1 cellular context compared by ENCODE assay signal in the genomic region with DNA sequence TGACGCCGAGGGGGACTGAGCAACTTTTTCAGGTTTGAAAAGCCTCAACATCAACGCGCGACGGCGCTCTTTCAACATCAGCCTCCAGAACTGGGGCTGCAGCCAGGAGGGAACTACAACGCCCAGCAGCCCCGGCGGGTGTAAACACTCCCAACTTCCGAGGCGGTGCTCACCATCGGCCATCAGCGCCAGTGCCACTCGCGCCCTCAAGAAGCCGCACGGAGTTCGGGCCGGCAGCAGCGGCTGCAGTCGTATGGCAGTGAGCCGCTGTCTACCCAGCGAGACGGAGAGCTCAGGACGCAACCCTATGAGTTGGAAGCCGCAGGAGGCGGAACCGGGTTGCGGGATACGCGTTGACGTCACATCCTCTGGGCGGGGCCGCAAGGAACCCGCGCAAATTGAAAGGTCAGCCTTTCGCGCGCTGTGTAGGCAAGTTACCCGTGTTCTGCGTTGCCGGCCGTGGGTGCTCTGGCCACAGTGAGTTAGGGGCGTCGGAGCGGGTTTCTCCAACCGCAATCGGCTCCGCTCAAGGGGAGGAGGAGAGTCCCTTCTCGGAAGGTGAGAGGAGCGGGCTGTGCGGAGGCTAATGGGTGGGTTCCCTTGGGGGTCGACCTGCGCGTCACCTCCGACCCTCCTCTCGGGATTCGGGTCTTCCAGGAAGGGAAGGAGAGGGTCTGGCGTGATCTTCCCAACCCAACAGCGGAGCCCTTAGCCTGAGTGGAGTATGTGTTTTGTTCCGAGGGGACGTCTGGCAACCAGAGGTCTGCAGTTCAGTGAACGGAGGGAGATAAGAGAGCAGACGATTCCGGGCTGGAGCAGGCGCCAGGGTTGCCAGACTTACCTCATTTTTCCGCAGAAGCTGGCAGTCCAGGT.
TF ChIP-seq lines count a peak whose summit lies in the region.

A gene (plus strand): TSS at position 409 of the 873 bp plus-strand sequence. CDS start 2,222 bp downstream, outside the sequence.

TF ChIP-seq in GM12878, 131 proteins besides CTCF, POLR2A, EP300 and RAD21 (continued from another document and continues in another):
- peak; percentile 49; the same call in 1 of the 2 replicates for TF ChIP-seq ASH2L (IDR thresholded peaks at IDR 0.05; ENCODE audit: borderline replicate concordance, low read depth)
- no peak for TF ChIP-seq NFXL1 (IDR thresholded peaks at IDR 0.05; ENCODE audit: borderline replicate concordance)
- peak; percentile 86 for TF ChIP-seq SIX5 (IDR thresholded peaks at IDR 0.05; ENCODE audit: low read depth, low read length, severe bottlenecking)
- TF ChIP-seq CREB1 (IDR thresholded peaks at IDR 0.05; ENCODE audit: low read depth) = peak; percentile 96
- no peak for TF ChIP-seq POLR2AphosphoS2 (IDR thresholded peaks at IDR 0.05; ENCODE audit: low read depth, low read length)
- peak; percentile 45 for TF ChIP-seq NR2C1 (IDR thresholded peaks at IDR 0.05)
- TF ChIP-seq RAD51 (IDR thresholded peaks at IDR 0.05) = no peak
- peak; percentile 70 for TF ChIP-seq SREBF1 (IDR thresholded peaks at IDR 0.05; ENCODE audit: low read length)
- TF ChIP-seq GATAD2B (conservative IDR thresholded peaks at IDR 0.05; ENCODE audit: low read depth) = peak; percentile 75
- TF ChIP-seq, protein P1, sequence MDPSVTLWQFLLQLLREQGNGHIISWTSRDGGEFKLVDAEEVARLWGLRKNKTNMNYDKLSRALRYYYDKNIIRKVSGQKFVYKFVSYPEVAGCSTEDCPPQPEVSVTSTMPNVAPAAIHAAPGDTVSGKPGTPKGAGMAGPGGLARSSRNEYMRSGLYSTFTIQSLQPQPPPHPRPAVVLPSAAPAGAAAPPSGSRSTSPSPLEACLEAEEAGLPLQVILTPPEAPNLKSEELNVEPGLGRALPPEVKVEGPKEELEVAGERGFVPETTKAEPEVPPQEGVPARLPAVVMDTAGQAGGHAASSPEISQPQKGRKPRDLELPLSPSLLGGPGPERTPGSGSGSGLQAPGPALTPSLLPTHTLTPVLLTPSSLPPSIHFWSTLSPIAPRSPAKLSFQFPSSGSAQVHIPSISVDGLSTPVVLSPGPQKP (IDR thresholded peaks at IDR 0.05; ENCODE audit: low read depth, low read length) = no peak
- peak; percentile 92 for TF ChIP-seq GABPA (IDR thresholded peaks at IDR 0.05; ENCODE audit: low read depth)
- TF ChIP-seq, protein P2, sequence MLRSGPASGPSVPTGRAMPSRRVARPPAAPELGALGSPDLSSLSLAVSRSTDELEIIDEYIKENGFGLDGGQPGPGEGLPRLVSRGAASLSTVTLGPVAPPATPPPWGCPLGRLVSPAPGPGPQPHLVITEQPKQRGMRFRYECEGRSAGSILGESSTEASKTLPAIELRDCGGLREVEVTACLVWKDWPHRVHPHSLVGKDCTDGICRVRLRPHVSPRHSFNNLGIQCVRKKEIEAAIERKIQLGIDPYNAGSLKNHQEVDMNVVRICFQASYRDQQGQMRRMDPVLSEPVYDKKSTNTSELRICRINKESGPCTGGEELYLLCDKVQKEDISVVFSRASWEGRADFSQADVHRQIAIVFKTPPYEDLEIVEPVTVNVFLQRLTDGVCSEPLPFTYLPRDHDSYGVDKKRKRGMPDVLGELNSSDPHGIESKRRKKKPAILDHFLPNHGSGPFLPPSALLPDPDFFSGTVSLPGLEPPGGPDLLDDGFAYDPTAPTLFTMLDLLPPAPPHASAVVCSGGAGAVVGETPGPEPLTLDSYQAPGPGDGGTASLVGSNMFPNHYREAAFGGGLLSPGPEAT (IDR thresholded peaks at IDR 0.05; ENCODE audit: low read depth) = peak; percentile 67; the same call in 1 of the 2 replicates
- TF ChIP-seq, protein P3, sequence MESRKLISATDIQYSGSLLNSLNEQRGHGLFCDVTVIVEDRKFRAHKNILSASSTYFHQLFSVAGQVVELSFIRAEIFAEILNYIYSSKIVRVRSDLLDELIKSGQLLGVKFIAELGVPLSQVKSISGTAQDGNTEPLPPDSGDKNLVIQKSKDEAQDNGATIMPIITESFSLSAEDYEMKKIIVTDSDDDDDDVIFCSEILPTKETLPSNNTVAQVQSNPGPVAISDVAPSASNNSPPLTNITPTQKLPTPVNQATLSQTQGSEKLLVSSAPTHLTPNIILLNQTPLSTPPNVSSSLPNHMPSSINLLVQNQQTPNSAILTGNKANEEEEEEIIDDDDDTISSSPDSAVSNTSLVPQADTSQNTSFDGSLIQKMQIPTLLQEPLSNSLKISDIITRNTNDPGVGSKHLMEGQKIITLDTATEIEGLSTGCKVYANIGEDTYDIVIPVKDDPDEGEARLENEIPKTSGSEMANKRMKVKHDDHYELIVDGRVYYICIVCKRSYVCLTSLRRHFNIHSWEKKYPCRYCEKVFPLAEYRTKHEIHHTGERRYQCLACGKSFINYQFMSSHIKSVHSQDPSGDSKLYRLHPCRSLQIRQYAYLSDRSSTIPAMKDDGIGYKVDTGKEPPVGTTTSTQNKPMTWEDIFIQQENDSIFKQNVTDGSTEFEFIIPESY (IDR thresholded peaks at IDR 0.05) = no peak
- TF ChIP-seq NFYA (IDR thresholded peaks at IDR 0.05; ENCODE audit: borderline replicate concordance, low read depth, low read length) = no peak
- TF ChIP-seq TCF3 (IDR thresholded peaks at IDR 0.05; ENCODE audit: borderline replicate concordance, insufficient read depth, low read depth, low read length) = 0 out of 2 replicates have a peak, but pooled peaks have one; percentile 37
- TF ChIP-seq ZNF207 (IDR thresholded peaks at IDR 0.05; ENCODE audit: borderline replicate concordance) = peak; percentile 75
- no peak for TF ChIP-seq RCOR1 (conservative IDR thresholded peaks at IDR 0.05; ENCODE audit: low read depth, low read length)
- TF ChIP-seq, protein P4, sequence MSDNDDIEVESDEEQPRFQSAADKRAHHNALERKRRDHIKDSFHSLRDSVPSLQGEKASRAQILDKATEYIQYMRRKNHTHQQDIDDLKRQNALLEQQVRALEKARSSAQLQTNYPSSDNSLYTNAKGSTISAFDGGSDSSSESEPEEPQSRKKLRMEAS (IDR thresholded peaks at IDR 0.05; ENCODE audit: low read depth, low read length) = peak; percentile 91
- TF ChIP-seq SRF (IDR thresholded peaks at IDR 0.05; ENCODE audit: low read depth in 2 of 2, low read length in 2 of 2) = peak in 1 of 2 experiments; percentile 62; a peak in 1 of 4 replicates
- TF ChIP-seq, protein P5, sequence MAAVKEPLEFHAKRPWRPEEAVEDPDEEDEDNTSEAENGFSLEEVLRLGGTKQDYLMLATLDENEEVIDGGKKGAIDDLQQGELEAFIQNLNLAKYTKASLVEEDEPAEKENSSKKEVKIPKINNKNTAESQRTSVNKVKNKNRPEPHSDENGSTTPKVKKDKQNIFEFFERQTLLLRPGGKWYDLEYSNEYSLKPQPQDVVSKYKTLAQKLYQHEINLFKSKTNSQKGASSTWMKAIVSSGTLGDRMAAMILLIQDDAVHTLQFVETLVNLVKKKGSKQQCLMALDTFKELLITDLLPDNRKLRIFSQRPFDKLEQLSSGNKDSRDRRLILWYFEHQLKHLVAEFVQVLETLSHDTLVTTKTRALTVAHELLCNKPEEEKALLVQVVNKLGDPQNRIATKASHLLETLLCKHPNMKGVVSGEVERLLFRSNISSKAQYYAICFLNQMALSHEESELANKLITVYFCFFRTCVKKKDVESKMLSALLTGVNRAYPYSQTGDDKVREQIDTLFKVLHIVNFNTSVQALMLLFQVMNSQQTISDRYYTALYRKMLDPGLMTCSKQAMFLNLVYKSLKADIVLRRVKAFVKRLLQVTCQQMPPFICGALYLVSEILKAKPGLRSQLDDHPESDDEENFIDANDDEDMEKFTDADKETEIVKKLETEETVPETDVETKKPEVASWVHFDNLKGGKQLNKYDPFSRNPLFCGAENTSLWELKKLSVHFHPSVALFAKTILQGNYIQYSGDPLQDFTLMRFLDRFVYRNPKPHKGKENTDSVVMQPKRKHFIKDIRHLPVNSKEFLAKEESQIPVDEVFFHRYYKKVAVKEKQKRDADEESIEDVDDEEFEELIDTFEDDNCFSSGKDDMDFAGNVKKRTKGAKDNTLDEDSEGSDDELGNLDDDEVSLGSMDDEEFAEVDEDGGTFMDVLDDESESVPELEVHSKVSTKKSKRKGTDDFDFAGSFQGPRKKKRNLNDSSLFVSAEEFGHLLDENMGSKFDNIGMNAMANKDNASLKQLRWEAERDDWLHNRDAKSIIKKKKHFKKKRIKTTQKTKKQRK (IDR thresholded peaks at IDR 0.05; ENCODE audit: low read depth, low read length) = no peak
- no peak for TF ChIP-seq ETV6 (conservative IDR thresholded peaks at IDR 0.05 in 1 of 2, IDR thresholded peaks at IDR 0.05 in 1 of 2; ENCODE audit: borderline replicate concordance in 1 of 2, low read depth in 1 of 2)
- TF ChIP-seq, protein P6, sequence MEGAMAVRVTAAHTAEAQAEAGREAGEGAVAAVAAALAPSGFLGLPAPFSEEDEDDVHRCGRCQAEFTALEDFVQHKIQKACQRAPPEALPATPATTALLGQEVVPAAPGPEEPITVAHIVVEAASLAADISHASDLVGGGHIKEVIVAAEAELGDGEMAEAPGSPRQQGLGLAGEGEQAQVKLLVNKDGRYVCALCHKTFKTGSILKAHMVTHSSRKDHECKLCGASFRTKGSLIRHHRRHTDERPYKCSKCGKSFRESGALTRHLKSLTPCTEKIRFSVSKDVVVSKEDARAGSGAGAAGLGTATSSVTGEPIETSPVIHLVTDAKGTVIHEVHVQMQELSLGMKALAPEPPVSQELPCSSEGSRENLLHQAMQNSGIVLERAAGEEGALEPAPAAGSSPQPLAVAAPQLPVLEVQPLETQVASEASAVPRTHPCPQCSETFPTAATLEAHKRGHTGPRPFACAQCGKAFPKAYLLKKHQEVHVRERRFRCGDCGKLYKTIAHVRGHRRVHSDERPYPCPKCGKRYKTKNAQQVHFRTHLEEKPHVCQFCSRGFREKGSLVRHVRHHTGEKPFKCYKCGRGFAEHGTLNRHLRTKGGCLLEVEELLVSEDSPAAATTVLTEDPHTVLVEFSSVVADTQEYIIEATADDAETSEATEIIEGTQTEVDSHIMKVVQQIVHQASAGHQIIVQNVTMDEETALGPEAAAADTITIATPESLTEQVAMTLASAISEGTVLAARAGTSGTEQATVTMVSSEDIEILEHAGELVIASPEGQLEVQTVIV (IDR thresholded peaks at IDR 0.05; ENCODE audit: borderline replicate concordance, partially characterized antibody) = peak; percentile 71
- TF ChIP-seq ZBED1 (IDR thresholded peaks at IDR 0.05; ENCODE audit: borderline replicate concordance) = no peak
- TF ChIP-seq RELA (IDR thresholded peaks at IDR 0.05; ENCODE audit: borderline replicate concordance, partially characterized antibody) = peak; percentile 75
- TF ChIP-seq MTA2 (IDR thresholded peaks at IDR 0.05; ENCODE audit: low read depth) = no peak
- peak; percentile 100 for TF ChIP-seq SIN3A (IDR thresholded peaks at IDR 0.05; ENCODE audit: low read depth, low read length)
- peak; percentile 98; the same call in 1 of the 2 replicates for TF ChIP-seq RB1 (IDR thresholded peaks at IDR 0.05; ENCODE audit: borderline replicate concordance)
- TF ChIP-seq, protein P7, sequence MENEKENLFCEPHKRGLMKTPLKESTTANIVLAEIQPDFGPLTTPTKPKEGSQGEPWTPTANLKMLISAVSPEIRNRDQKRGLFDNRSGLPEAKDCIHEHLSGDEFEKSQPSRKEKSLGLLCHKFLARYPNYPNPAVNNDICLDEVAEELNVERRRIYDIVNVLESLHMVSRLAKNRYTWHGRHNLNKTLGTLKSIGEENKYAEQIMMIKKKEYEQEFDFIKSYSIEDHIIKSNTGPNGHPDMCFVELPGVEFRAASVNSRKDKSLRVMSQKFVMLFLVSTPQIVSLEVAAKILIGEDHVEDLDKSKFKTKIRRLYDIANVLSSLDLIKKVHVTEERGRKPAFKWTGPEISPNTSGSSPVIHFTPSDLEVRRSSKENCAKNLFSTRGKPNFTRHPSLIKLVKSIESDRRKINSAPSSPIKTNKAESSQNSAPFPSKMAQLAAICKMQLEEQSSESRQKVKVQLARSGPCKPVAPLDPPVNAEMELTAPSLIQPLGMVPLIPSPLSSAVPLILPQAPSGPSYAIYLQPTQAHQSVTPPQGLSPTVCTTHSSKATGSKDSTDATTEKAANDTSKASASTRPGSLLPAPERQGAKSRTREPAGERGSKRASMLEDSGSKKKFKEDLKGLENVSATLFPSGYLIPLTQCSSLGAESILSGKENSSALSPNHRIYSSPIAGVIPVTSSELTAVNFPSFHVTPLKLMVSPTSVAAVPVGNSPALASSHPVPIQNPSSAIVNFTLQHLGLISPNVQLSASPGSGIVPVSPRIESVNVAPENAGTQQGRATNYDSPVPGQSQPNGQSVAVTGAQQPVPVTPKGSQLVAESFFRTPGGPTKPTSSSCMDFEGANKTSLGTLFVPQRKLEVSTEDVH (IDR thresholded peaks at IDR 0.05; ENCODE audit: low read depth, partially characterized antibody) = peak; percentile 97
- TF ChIP-seq EGR1 (IDR thresholded peaks at IDR 0.05; ENCODE audit: borderline replicate concordance in 1 of 2, low read depth in 2 of 2, low read length in 2 of 2) = peak in 1 of 2 experiments; percentile 81; a peak in 1 of 3 replicates
- peak; percentile 53 for TF ChIP-seq FOXK2 (IDR thresholded peaks at IDR 0.05)
- no peak for TF ChIP-seq MYB (IDR thresholded peaks at IDR 0.05; ENCODE audit: borderline replicate concordance, low read depth, low read length)
- TF ChIP-seq SMAD1 (IDR thresholded peaks at IDR 0.05; ENCODE audit: low read depth, partially characterized antibody) = no peak
- no peak; the same call in 1 of the 2 replicates for TF ChIP-seq TCF12 (IDR thresholded peaks at IDR 0.05; ENCODE audit: low read depth, low read length)
- TF ChIP-seq, protein P8, sequence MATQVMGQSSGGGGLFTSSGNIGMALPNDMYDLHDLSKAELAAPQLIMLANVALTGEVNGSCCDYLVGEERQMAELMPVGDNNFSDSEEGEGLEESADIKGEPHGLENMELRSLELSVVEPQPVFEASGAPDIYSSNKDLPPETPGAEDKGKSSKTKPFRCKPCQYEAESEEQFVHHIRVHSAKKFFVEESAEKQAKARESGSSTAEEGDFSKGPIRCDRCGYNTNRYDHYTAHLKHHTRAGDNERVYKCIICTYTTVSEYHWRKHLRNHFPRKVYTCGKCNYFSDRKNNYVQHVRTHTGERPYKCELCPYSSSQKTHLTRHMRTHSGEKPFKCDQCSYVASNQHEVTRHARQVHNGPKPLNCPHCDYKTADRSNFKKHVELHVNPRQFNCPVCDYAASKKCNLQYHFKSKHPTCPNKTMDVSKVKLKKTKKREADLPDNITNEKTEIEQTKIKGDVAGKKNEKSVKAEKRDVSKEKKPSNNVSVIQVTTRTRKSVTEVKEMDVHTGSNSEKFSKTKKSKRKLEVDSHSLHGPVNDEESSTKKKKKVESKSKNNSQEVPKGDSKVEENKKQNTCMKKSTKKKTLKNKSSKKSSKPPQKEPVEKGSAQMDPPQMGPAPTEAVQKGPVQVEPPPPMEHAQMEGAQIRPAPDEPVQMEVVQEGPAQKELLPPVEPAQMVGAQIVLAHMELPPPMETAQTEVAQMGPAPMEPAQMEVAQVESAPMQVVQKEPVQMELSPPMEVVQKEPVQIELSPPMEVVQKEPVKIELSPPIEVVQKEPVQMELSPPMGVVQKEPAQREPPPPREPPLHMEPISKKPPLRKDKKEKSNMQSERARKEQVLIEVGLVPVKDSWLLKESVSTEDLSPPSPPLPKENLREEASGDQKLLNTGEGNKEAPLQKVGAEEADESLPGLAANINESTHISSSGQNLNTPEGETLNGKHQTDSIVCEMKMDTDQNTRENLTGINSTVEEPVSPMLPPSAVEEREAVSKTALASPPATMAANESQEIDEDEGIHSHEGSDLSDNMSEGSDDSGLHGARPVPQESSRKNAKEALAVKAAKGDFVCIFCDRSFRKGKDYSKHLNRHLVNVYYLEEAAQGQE (IDR thresholded peaks at IDR 0.05; ENCODE audit: low read depth, low read length) = no peak
- TF ChIP-seq ATF7 (IDR thresholded peaks at IDR 0.05; ENCODE audit: low read depth) = peak; percentile 87
- TF ChIP-seq NR2F1 (conservative IDR thresholded peaks at IDR 0.05) = peak; percentile 62; the same call in 1 of the 2 replicates
